ENCODE assay signal across 21 cellular contexts in the genomic region with DNA sequence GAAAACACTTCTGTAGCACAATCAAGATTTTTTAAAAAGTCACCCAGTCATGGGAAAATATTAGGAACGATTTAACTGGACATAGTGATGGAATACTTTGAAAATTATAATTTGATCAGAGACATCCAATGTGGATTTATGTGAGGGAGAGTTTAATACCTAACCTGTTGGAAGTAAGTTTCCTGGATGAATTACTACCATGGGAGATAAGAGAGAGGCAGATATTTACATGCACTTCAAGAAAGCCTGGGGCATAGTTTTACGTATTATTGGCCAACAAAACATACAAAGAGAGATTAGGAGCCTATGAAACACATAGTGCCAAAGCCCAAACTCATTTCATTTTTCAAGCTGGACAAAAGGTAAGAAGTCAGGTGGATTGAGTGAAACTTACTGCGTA.
"Had no signal": no experiment of that assay in that cellular context is flagged by ENCODE, and none has a peak within 500 bp of the region (broad histone marks: within the 10 kb centered on the region; RNA-seq: fewer than 3 reads in every experiment).

No MANE protein-coding gene starts in this region.

- H3K27me3 ChIP-seq: SJSA1 had no signal

- H3K27ac ChIP-seq: SJSA1, SK-N-MC had no signal

- DNase-seq: IMR-90, Karpas-422, KG1, MM.1S, NCI-H1092 treated with DMSO at 0.1 percent for 48 hours, NCI-H1436, NCI-H187, NCI-H2029, NCI-H2081 treated with DMSO at 0.1 percent for 48 hours, NCI-H2171 treated with DMSO at 0.1 percent for 48 hours, NCI-H446, NCI-H510A, NCI-H524 treated with DMSO at 0.1 percent for 48 hours, NCI-H69, NCI-H774, Right ventricle myocardium superior, RPMI8226, SIG-M5 had no signal

- ATAC-seq: HepG2 had no signal

- H3K36me3 ChIP-seq: SJSA1 had no signal

- H3K4me3 ChIP-seq: SJSA1, SK-N-MC had no signal
